ENCODE assay signal across 22 cellular contexts in the genomic region with DNA sequence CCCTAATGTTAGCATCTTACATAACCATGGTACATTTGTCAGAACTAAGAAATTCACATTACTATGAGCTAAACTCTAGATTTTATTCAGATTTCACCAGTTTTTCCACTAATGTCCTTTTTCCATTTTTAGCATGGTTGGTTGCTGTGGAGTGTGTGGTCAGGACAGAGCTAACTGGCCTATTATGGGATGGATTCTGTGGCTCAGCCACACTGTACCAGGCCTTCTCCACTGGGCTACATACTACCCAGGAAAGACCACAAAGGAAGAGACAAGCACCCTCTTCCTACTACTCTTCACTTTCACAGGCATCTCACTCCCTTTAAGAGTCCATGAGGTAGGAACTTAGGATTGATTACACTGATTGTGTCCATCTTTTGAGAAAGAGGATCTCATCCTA.
A peak's percentile ranks its signal among the peaks of the same experiment; 100 is the strongest.
DNase-seq lines count a peak whose midpoint lies in the region; ATAC-seq and TF ChIP-seq lines count a peak whose summit lies in the region.
"Had no signal": no experiment of that assay in that cellular context is flagged by ENCODE, and none has a peak within 500 bp of the region (broad histone marks: within the 10 kb centered on the region; RNA-seq: fewer than 3 reads in every experiment).

No MANE protein-coding gene starts in this region.

- H3K27ac Mint-ChIP-seq in activated CD8-positive, alpha-beta T cell treated with anti-CD3 and anti-CD28 coated beads, Interleukin-2, amount 10 ng/mL, durations not matched to agents 7 days and 5 days: no peak overlapping the region
- no peak overlapping the region for H3K27ac Mint-ChIP-seq in activated CD8-positive, alpha-beta T cell treated with anti-CD3 and anti-CD28 coated beads for 36 hours
- peak overlapping the region; percentile 34 for H3K27ac Mint-ChIP-seq in activated T-helper 2 cell treated with anti-CD3 and anti-CD28 coated beads, Interferon-gamma antibody, Interleukin-2, Interleukin-4, amounts not matched to agents 10 μg/mL and 5 μg/mL and 100 μg/mL, durations not matched to agents 14 hours and 24 hours and 36 hours
- peak overlapping the region in 7 of 10 donors; percentile 3 to 81 (median 19) for H3K27ac Mint-ChIP-seq in naive thymus-derived CD8-positive, alpha-beta T cell
- H3K27ac Mint-ChIP-seq in CD4-positive, alpha-beta T cell: no peak overlapping the region
- H3K27ac Mint-ChIP-seq: B cell had no signal

- H4K20me1 ChIP-seq in MM.1S (ENCODE audit: insufficient read depth, low read length): no peaks in the 10 kb centered on the region

- no peak for DNase-seq in activated CD8-positive, alpha-beta T cell treated with anti-CD3 and anti-CD28 coated beads, Interleukin-2, amount 10 ng/mL, durations not matched to agents 7 days and 5 days
- DNase-seq in activated CD8-positive, alpha-beta T cell treated with anti-CD3 and anti-CD28 coated beads for 36 hours: no peak
- DNase-seq in MM.1S: no peak
- DNase-seq in activated T-helper 2 cell treated with anti-CD3 and anti-CD28 coated beads, Interferon-gamma antibody, Interleukin-2, Interleukin-4, amounts not matched to agents 10 μg/mL and 5 μg/mL and 100 μg/mL, durations not matched to agents 14 hours and 24 hours and 36 hours (ENCODE audit: low spot score): no peak
- DNase-seq in naive thymus-derived CD8-positive, alpha-beta T cell: no peak
- no peak for DNase-seq in GM10266 (ENCODE audit: extremely low spot score)
- no peak for DNase-seq in CD4-positive, alpha-beta T cell
- DNase-seq: 8988T, COR-L47, DMS 273 treated with DMSO at 0.1 percent for 48 hours, DND-41, GOT3, NCI-H1436, NCI-H2029 treated with DMSO at 0.1 percent for 48 hours, NCI-H2171 treated with DMSO at 0.1 percent for 48 hours, NCI-H446, NCI-H526 treated with DMSO at 0.1 percent for 48 hours, OCI-M1, SHP77 treated with DMSO at 0.1 percent for 48 hours had no signal

- no peak overlapping the region for H3K9ac ChIP-seq in MM.1S (ENCODE audit: low read length)

- H3K4me1 ChIP-seq in MM.1S (ENCODE audit: low read length): peaks cover 45% of the 10 kb centered on the region

- H3K9me3 Mint-ChIP-seq in activated CD8-positive, alpha-beta T cell treated with anti-CD3 and anti-CD28 coated beads, Interleukin-2, amount 10 ng/mL, durations not matched to agents 7 days and 5 days (ENCODE audit: insufficient read depth): no peaks in the 10 kb centered on the region
- no peaks in the 10 kb centered on the region for H3K9me3 Mint-ChIP-seq in activated CD8-positive, alpha-beta T cell treated with anti-CD3 and anti-CD28 coated beads for 36 hours
- no peaks in the 10 kb centered on the region for H3K9me3 Mint-ChIP-seq in activated T-helper 2 cell treated with anti-CD3 and anti-CD28 coated beads, Interferon-gamma antibody, Interleukin-2, Interleukin-4, amounts not matched to agents 10 μg/mL and 5 μg/mL and 100 μg/mL, durations not matched to agents 14 hours and 24 hours and 36 hours
- H3K9me3 Mint-ChIP-seq in naive thymus-derived CD8-positive, alpha-beta T cell: no peaks in the 10 kb centered on the region
- H3K9me3 Mint-ChIP-seq in CD4-positive, alpha-beta T cell: no peaks in the 10 kb centered on the region

- H3K9me3 ChIP-seq in MM.1S (replicated peaks; ENCODE audit: insufficient read depth, low read length): no peaks in the 10 kb centered on the region
- H3K9me3 ChIP-seq in CD4-positive, alpha-beta T cell (ENCODE audit: control insufficient read depth, low read length): no peaks in the 10 kb centered on the region

- H3K4me1 Mint-ChIP-seq in activated CD8-positive, alpha-beta T cell treated with anti-CD3 and anti-CD28 coated beads, Interleukin-2, amount 10 ng/mL, durations not matched to agents 7 days and 5 days (ENCODE audit: low read depth): peaks cover 18% of the 10 kb centered on the region
- H3K4me1 Mint-ChIP-seq in activated CD8-positive, alpha-beta T cell treated with anti-CD3 and anti-CD28 coated beads for 36 hours (ENCODE audit: low read depth): peaks cover 40% of the 10 kb centered on the region
- peaks cover 21% of the 10 kb centered on the region for H3K4me1 Mint-ChIP-seq in activated T-helper 2 cell treated with anti-CD3 and anti-CD28 coated beads, Interferon-gamma antibody, Interleukin-2, Interleukin-4, amounts not matched to agents 10 μg/mL and 5 μg/mL and 100 μg/mL, durations not matched to agents 14 hours and 24 hours and 36 hours (ENCODE audit: low read depth)
- peaks cover 8 to 39% (median 24%) of the 10 kb centered on the region in 4 donors for H3K4me1 Mint-ChIP-seq in naive thymus-derived CD8-positive, alpha-beta T cell
- H3K4me1 Mint-ChIP-seq in CD4-positive, alpha-beta T cell (ENCODE audit: low read depth): peaks cover 21% of the 10 kb centered on the region

- POLR2A ChIA-PET in activated CD8-positive, alpha-beta T cell treated with anti-CD3 and anti-CD28 coated beads, Interleukin-2, amount 10 ng/mL, durations not matched to agents 7 days and 5 days (lab: Charles Lee): no interaction called here
- POLR2A ChIA-PET in activated CD8-positive, alpha-beta T cell treated with anti-CD3 and anti-CD28 coated beads for 36 hours (lab: Charles Lee): interaction anchor here (0.7 kb wide), 1 partner anchor 136 kb away, joined by 3 read pairs; no protein-coding TSS in a partner anchor
- POLR2A ChIA-PET in naive thymus-derived CD8-positive, alpha-beta T cell (lab: Charles Lee): no interaction called here
- POLR2A ChIA-PET in CD4-positive, alpha-beta T cell (lab: Charles Lee): no interaction called here

- H3K4me3 Mint-ChIP-seq in activated CD8-positive, alpha-beta T cell treated with anti-CD3 and anti-CD28 coated beads, Interleukin-2, amount 10 ng/mL, durations not matched to agents 7 days and 5 days: no peak overlapping the region
- no peak overlapping the region for H3K4me3 Mint-ChIP-seq in activated CD8-positive, alpha-beta T cell treated with anti-CD3 and anti-CD28 coated beads for 36 hours
- no peak overlapping the region for H3K4me3 Mint-ChIP-seq in activated T-helper 2 cell treated with anti-CD3 and anti-CD28 coated beads, Interferon-gamma antibody, Interleukin-2, Interleukin-4, amounts not matched to agents 10 μg/mL and 5 μg/mL and 100 μg/mL, durations not matched to agents 14 hours and 24 hours and 36 hours (ENCODE audit: low read depth)
- H3K4me3 Mint-ChIP-seq in naive thymus-derived CD8-positive, alpha-beta T cell: no peak overlapping the region
- H3K4me3 Mint-ChIP-seq in CD4-positive, alpha-beta T cell: no peak overlapping the region
- H3K4me3 Mint-ChIP-seq: B cell had no signal

- ATAC-seq in activated CD8-positive, alpha-beta T cell treated with anti-CD3 and anti-CD28 coated beads, Interleukin-2, amount 10 ng/mL, durations not matched to agents 7 days and 5 days: peak; percentile 49
- no peak for ATAC-seq in activated CD8-positive, alpha-beta T cell treated with anti-CD3 and anti-CD28 coated beads for 36 hours
- ATAC-seq in naive thymus-derived CD8-positive, alpha-beta T cell: no peak
- ATAC-seq in HG03342 (IDR thresholded peaks at IDR 0.05; ENCODE audit: unreplicated experiment): no peak
- ATAC-seq in CD4-positive, alpha-beta T cell (ENCODE audit: poor library complexity): no peak
- ATAC-seq: HCT116 had no signal

- H2AFZ ChIP-seq in MM.1S (ENCODE audit: low read length): no peak overlapping the region

- H3K36me3 Mint-ChIP-seq in activated CD8-positive, alpha-beta T cell treated with anti-CD3 and anti-CD28 coated beads, Interleukin-2, amount 10 ng/mL, durations not matched to agents 7 days and 5 days (ENCODE audit: low read depth): peaks cover 13% of the 10 kb centered on the region
- peaks cover 33% of the 10 kb centered on the region for H3K36me3 Mint-ChIP-seq in activated CD8-positive, alpha-beta T cell treated with anti-CD3 and anti-CD28 coated beads for 36 hours (ENCODE audit: low read depth)
- H3K36me3 Mint-ChIP-seq in activated T-helper 2 cell treated with anti-CD3 and anti-CD28 coated beads, Interferon-gamma antibody, Interleukin-2, Interleukin-4, amounts not matched to agents 10 μg/mL and 5 μg/mL and 100 μg/mL, durations not matched to agents 14 hours and 24 hours and 36 hours (ENCODE audit: low read depth): peaks cover 59% of the 10 kb centered on the region
- peaks cover 0 to 45% (median 7%) of the 10 kb centered on the region in 3 donors for H3K36me3 Mint-ChIP-seq in naive thymus-derived CD8-positive, alpha-beta T cell
- H3K36me3 Mint-ChIP-seq in CD4-positive, alpha-beta T cell (ENCODE audit: low read depth): peaks cover 30% of the 10 kb centered on the region

- H3F3A ChIP-seq in MM.1S (ENCODE audit: insufficient read depth, low read length): peaks cover 24% of the 10 kb centered on the region

- CTCF ChIA-PET in activated CD8-positive, alpha-beta T cell treated with anti-CD3 and anti-CD28 coated beads, Interleukin-2, amount 10 ng/mL, durations not matched to agents 7 days and 5 days (lab: Charles Lee): interaction anchor here (0.7 to 1.5 kb wide), 2 partner anchors 12 to 32 kb away, joined by 3 to 4 read pairs; no protein-coding TSS in a partner anchor
- CTCF ChIA-PET in activated CD8-positive, alpha-beta T cell treated with anti-CD3 and anti-CD28 coated beads for 36 hours (lab: Charles Lee): no interaction called here
- CTCF ChIA-PET in CD4-positive, alpha-beta T cell (lab: Charles Lee): no interaction called here

- no peak for TF ChIP-seq CTCF in activated CD8-positive, alpha-beta T cell treated with anti-CD3 and anti-CD28 coated beads for 36 hours (IDR thresholded peaks at IDR 0.05)
- TF ChIP-seq CTCF in MM.1S (IDR thresholded peaks at IDR 0.05; ENCODE audit: low read length) (no peak), GM10266 (IDR thresholded peaks at IDR 0.05; ENCODE audit: control insufficient read depth, insufficient read depth, low read depth, missing control alignments) (no peak)
- no peak for TF ChIP-seq CTCF in CD4-positive, alpha-beta T cell (IDR thresholded peaks at IDR 0.05)

- no peaks in the 10 kb centered on the region for H3K27me3 Mint-ChIP-seq in activated CD8-positive, alpha-beta T cell treated with anti-CD3 and anti-CD28 coated beads, Interleukin-2, amount 10 ng/mL, durations not matched to agents 7 days and 5 days (ENCODE audit: low read depth)
- H3K27me3 Mint-ChIP-seq in activated CD8-positive, alpha-beta T cell treated with anti-CD3 and anti-CD28 coated beads for 36 hours: no peaks in the 10 kb centered on the region
- H3K27me3 Mint-ChIP-seq in activated T-helper 2 cell treated with anti-CD3 and anti-CD28 coated beads, Interferon-gamma antibody, Interleukin-2, Interleukin-4, amounts not matched to agents 10 μg/mL and 5 μg/mL and 100 μg/mL, durations not matched to agents 14 hours and 24 hours and 36 hours (ENCODE audit: low read depth): no peaks in the 10 kb centered on the region
- H3K27me3 Mint-ChIP-seq in naive thymus-derived CD8-positive, alpha-beta T cell: no peaks in the 10 kb centered on the region
- H3K27me3 Mint-ChIP-seq in CD4-positive, alpha-beta T cell: no peaks in the 10 kb centered on the region
- H3K27me3 Mint-ChIP-seq: B cell had no signal

- no peaks in the 10 kb centered on the region for H3K9me2 ChIP-seq in MM.1S (replicated peaks; ENCODE audit: insufficient read depth, low read length)

- no peaks in the 10 kb centered on the region for H3K36me3 ChIP-seq in MM.1S (replicated peaks; ENCODE audit: insufficient read depth, low read length)

- H3K27me3 ChIP-seq in MM.1S (replicated peaks; ENCODE audit: insufficient read depth, low read length): no peaks in the 10 kb centered on the region
- H3K27me3 ChIP-seq in CD4-positive, alpha-beta T cell (ENCODE audit: control insufficient read depth, insufficient read depth, low read length): no peaks in the 10 kb centered on the region

- H3K4me3 ChIP-seq in MM.1S (ENCODE audit: low read length): no peak overlapping the region

- H3K79me2 ChIP-seq in MM.1S (ENCODE audit: low read length): no peaks in the 10 kb centered on the region

- intact Hi-C loops in activated CD8-positive, alpha-beta T cell treated with anti-CD3 and anti-CD28 coated beads for 36 hours (cut with micrococcal nuclease): no loop called here
- intact Hi-C loops in activated T-helper 2 cell treated with anti-CD3 and anti-CD28 coated beads, Interferon-gamma antibody, Interleukin-2, Interleukin-4, amounts not matched to agents 10 μg/mL and 5 μg/mL and 100 μg/mL, durations not matched to agents 14 hours and 24 hours and 36 hours (cut with micrococcal nuclease): no loop called here
- intact Hi-C loops in CD4-positive, alpha-beta T cell (cut with DNase I, micrococcal nuclease): no loop called here

- H3K4me2 ChIP-seq in MM.1S (ENCODE audit: low read depth, low read length): peak overlapping the region; percentile 85; the same call in 1 of the 2 replicates

- peak overlapping the region; percentile 70; the same call in 1 of the 2 replicates for H3K27ac ChIP-seq in MM.1S (ENCODE audit: low read length)
- no peak overlapping the region for H3K27ac ChIP-seq in CD4-positive, alpha-beta T cell (ENCODE audit: low read depth, low read length)

Comparison
In these comparisons a context has a peak if more than half of its experiments do, and no peak if none do; other contexts are left out.
1. H3K27ac Mint-ChIP-seq: peak in activated T-helper 2 cell treated with anti-CD3 and anti-CD28 coated beads, Interferon-gamma antibody, Interleukin-2, Interleukin-4, amounts not matched to agents 10 μg/mL and 5 μg/mL and 100 μg/mL, durations not matched to agents 14 hours and 24 hours and 36 hours (single experiment) and naive thymus-derived CD8-positive, alpha-beta T cell (7 of 10); none in activated CD8-positive, alpha-beta T cell treated with anti-CD3 and anti-CD28 coated beads, Interleukin-2, amount 10 ng/mL, durations not matched to agents 7 days and 5 days (single experiment), activated CD8-positive, alpha-beta T cell treated with anti-CD3 and anti-CD28 coated beads for 36 hours (single experiment) and CD4-positive, alpha-beta T cell (single experiment).